In the genomic region with DNA sequence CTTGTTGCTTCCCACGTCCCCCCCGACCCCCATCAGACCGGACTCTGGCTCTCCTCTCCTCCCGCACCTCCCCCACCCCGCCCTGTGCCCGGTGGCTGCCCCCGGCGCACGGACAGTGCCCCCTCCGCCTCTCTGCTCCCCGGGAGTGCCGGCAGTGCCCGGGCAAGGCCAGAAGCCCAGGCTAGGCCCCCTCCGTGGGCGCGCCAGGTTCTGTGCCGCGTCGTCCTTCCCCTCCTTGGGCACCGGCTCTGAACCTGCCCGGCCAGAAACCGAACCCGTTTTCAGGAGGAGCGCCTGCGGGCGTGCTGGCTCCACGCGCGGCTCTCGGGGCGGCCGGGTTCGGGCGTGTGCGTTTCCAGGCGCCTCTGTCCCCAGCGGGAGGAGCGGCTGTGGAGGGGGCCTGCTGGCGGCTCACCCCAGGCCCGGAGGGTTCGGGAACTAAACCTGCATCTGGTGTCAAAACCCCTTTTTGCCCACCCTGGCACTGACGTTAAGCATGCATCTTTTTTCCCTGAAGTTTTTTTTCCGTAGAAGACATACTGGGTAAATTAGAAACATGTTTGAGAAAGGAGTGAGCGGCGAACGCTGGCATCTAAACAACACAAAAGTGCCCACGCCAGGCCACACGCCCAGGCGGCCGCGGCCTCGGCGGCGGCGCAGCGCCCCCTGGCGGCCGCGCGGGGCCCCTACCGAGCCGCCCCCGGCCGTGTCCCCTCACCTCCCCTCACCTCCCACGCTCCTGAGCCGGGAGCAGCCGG, we compare ENCODE assay signal across 1 cellular context.
A peak's percentile ranks its signal among the peaks of the same experiment; 100 is the strongest.
TF ChIP-seq lines count a peak whose summit lies in the region.

No MANE protein-coding gene starts in this region.

TF ChIP-seq in GM12878, 131 proteins besides CTCF, POLR2A, EP300 and RAD21 (continued from another document):
- TF ChIP-seq, protein P1, sequence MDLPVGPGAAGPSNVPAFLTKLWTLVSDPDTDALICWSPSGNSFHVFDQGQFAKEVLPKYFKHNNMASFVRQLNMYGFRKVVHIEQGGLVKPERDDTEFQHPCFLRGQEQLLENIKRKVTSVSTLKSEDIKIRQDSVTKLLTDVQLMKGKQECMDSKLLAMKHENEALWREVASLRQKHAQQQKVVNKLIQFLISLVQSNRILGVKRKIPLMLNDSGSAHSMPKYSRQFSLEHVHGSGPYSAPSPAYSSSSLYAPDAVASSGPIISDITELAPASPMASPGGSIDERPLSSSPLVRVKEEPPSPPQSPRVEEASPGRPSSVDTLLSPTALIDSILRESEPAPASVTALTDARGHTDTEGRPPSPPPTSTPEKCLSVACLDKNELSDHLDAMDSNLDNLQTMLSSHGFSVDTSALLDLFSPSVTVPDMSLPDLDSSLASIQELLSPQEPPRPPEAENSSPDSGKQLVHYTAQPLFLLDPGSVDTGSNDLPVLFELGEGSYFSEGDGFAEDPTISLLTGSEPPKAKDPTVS (IDR thresholded peaks at IDR 0.05; ENCODE audit: low read depth, low read length) = no peak
- TF ChIP-seq TCF3 (IDR thresholded peaks at IDR 0.05; ENCODE audit: borderline replicate concordance, insufficient read depth, low read depth, low read length) = no peak
- peak; percentile 7 to 31; a peak in 1 of 4 replicates for TF ChIP-seq BHLHE40 (IDR thresholded peaks at IDR 0.05; ENCODE audit: borderline replicate concordance in 1 of 2, low read depth in 2 of 2, low read length in 1 of 2)
- no peak for TF ChIP-seq ZBED1 (IDR thresholded peaks at IDR 0.05; ENCODE audit: borderline replicate concordance)
- no peak for TF ChIP-seq KDM1A (IDR thresholded peaks at IDR 0.05; ENCODE audit: borderline replicate concordance)
- peak; percentile 72; the same call in 1 of the 2 replicates for TF ChIP-seq ZNF217 (IDR thresholded peaks at IDR 0.05)
- no peak for TF ChIP-seq GABPA (IDR thresholded peaks at IDR 0.05; ENCODE audit: low read depth)
- TF ChIP-seq, protein P2, sequence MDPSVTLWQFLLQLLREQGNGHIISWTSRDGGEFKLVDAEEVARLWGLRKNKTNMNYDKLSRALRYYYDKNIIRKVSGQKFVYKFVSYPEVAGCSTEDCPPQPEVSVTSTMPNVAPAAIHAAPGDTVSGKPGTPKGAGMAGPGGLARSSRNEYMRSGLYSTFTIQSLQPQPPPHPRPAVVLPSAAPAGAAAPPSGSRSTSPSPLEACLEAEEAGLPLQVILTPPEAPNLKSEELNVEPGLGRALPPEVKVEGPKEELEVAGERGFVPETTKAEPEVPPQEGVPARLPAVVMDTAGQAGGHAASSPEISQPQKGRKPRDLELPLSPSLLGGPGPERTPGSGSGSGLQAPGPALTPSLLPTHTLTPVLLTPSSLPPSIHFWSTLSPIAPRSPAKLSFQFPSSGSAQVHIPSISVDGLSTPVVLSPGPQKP (IDR thresholded peaks at IDR 0.05; ENCODE audit: low read depth, low read length) = no peak
- no peak for TF ChIP-seq EED (IDR thresholded peaks at IDR 0.05; ENCODE audit: low read depth)
- 0 out of 2 replicates have a peak, but pooled peaks have one; percentile 33 for TF ChIP-seq ZSCAN29 (IDR thresholded peaks at IDR 0.05)
- no peak for TF ChIP-seq SPI1 (IDR thresholded peaks at IDR 0.05; ENCODE audit: borderline replicate concordance, insufficient read depth, low read depth, low read length)
- TF ChIP-seq TCF7 (IDR thresholded peaks at IDR 0.05; ENCODE audit: borderline replicate concordance) = no peak
- peak; percentile 91 for TF ChIP-seq SMARCA5 (IDR thresholded peaks at IDR 0.05)
- no peak for TF ChIP-seq STAT3 (IDR thresholded peaks at IDR 0.05; ENCODE audit: low read depth, low read length)
- peak; percentile 80; the same call in 1 of the 2 replicates for TF ChIP-seq GATAD2B (conservative IDR thresholded peaks at IDR 0.05; ENCODE audit: low read depth)
- TF ChIP-seq BCL11A (IDR thresholded peaks at IDR 0.05; ENCODE audit: low read depth, low read length) = no peak
- TF ChIP-seq BACH1 (IDR thresholded peaks at IDR 0.05; ENCODE audit: borderline replicate concordance) = peak; percentile 25; the same call in 1 of the 2 replicates
- no peak for TF ChIP-seq ZNF207 (IDR thresholded peaks at IDR 0.05; ENCODE audit: borderline replicate concordance)
- TF ChIP-seq MXI1 (IDR thresholded peaks at IDR 0.05; ENCODE audit: low read depth, low read length) = 0 out of 2 replicates have a peak, but pooled peaks have one; percentile 59
- TF ChIP-seq, protein P3, sequence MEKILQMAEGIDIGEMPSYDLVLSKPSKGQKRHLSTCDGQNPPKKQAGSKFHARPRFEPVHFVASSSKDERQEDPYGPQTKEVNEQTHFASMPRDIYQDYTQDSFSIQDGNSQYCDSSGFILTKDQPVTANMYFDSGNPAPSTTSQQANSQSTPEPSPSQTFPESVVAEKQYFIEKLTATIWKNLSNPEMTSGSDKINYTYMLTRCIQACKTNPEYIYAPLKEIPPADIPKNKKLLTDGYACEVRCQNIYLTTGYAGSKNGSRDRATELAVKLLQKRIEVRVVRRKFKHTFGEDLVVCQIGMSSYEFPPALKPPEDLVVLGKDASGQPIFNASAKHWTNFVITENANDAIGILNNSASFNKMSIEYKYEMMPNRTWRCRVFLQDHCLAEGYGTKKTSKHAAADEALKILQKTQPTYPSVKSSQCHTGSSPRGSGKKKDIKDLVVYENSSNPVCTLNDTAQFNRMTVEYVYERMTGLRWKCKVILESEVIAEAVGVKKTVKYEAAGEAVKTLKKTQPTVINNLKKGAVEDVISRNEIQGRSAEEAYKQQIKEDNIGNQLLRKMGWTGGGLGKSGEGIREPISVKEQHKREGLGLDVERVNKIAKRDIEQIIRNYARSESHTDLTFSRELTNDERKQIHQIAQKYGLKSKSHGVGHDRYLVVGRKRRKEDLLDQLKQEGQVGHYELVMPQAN (conservative IDR thresholded peaks at IDR 0.05) = peak; percentile 62; the same call in 1 of the 2 replicates
- TF ChIP-seq CHD1 (IDR thresholded peaks at IDR 0.05; ENCODE audit: low read depth, low read length) = no peak
- TF ChIP-seq, protein P4, sequence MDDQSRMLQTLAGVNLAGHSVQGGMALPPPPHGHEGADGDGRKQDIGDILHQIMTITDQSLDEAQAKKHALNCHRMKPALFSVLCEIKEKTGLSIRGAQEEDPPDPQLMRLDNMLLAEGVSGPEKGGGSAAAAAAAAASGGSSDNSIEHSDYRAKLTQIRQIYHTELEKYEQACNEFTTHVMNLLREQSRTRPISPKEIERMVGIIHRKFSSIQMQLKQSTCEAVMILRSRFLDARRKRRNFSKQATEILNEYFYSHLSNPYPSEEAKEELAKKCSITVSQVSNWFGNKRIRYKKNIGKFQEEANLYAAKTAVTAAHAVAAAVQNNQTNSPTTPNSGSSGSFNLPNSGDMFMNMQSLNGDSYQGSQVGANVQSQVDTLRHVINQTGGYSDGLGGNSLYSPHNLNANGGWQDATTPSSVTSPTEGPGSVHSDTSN (IDR thresholded peaks at IDR 0.05; ENCODE audit: insufficient replicate concordance, low read depth, low read length) = no peak
- peak; percentile 46 for TF ChIP-seq SMC3 (IDR thresholded peaks at IDR 0.05; ENCODE audit: borderline replicate concordance, low read length)
- peak in 1 of 2 experiments; percentile 90; a peak in 2 of 3 replicates for TF ChIP-seq EGR1 (IDR thresholded peaks at IDR 0.05; ENCODE audit: borderline replicate concordance in 1 of 2, low read depth in 2 of 2, low read length in 2 of 2)
- TF ChIP-seq, protein P5, sequence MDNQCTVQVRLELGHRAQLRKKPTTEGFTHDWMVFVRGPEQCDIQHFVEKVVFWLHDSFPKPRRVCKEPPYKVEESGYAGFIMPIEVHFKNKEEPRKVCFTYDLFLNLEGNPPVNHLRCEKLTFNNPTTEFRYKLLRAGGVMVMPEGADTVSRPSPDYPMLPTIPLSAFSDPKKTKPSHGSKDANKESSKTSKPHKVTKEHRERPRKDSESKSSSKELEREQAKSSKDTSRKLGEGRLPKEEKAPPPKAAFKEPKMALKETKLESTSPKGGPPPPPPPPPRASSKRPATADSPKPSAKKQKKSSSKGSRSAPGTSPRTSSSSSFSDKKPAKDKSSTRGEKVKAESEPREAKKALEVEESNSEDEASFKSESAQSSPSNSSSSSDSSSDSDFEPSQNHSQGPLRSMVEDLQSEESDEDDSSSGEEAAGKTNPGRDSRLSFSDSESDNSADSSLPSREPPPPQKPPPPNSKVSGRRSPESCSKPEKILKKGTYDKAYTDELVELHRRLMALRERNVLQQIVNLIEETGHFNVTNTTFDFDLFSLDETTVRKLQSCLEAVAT (IDR thresholded peaks at IDR 0.05) = 0 out of 2 replicates have a peak, but pooled peaks have one; percentile 12
- TF ChIP-seq NR2C1 (IDR thresholded peaks at IDR 0.05) = peak; percentile 20; the same call in 1 of the 2 replicates
- peak; percentile 64 for TF ChIP-seq YY1 (IDR thresholded peaks at IDR 0.05; ENCODE audit: low read depth, low read length)
